ENCODE assay signal across 22 cellular contexts in genomic region chr1:208154679-208155078, GRCh38.
DNase-seq lines count a peak whose midpoint lies in the region; ATAC-seq, FAIRE-seq and TF ChIP-seq lines count a peak whose summit lies in the region.
"Had no signal": no experiment of that assay in that cellular context is flagged by ENCODE, and none has a peak within 500 bp of the region (broad histone marks: within the 10 kb centered on the region; RNA-seq: fewer than 3 reads in every experiment).

No MANE protein-coding gene starts in this region.

- intact Hi-C loops in Caco-2 (cut with micrococcal nuclease; ENCODE audit: unreplicated experiment): loop anchor here (1.0 kb wide), 2 partner anchors 22 to 25 kb away; no protein-coding TSS in a partner anchor
- intact Hi-C loops in right cardiac atrium (cut with DNase I): loop anchor here in 1 of 4 donors (10.0 kb wide), 1 partner anchor 90 kb away; the partner anchor contains the start of gene PLXNA2
- intact Hi-C loops in pancreas (cut with DNase I): no loop called here
- intact Hi-C loops in aorta (cut with DNase I): no loop called here

- no peaks in the 10 kb centered on the region for H3K36me3 ChIP-seq in Caco-2 (ENCODE audit: control insufficient read depth, insufficient read depth, low read length)
- no peaks in the 10 kb centered on the region for H3K36me3 ChIP-seq in pancreas
- no peaks in the 10 kb centered on the region for H3K36me3 ChIP-seq in aorta (ENCODE audit: control insufficient read depth in 1 of 2, insufficient read depth in 2 of 2, low read length in 1 of 2)
- H3K36me3 ChIP-seq in CD8-positive, alpha-beta memory T cell (ENCODE audit: insufficient read depth, low read length): no peaks in the 10 kb centered on the region
- H3K36me3 ChIP-seq: brain microvascular endothelial cell, spleen had no signal

- H3K27me3 Mint-ChIP-seq in Caco-2 (ENCODE audit: insufficient read depth, unreplicated experiment): no peaks in the 10 kb centered on the region
- peaks cover 10 to 19% of the 10 kb centered on the region in 2 donors for H3K27me3 Mint-ChIP-seq in effector memory CD8-positive, alpha-beta T cell
- H3K27me3 Mint-ChIP-seq in CD8-positive, alpha-beta memory T cell: peaks cover 7 to 8% of the 10 kb centered on the region in 2 donors

- H3K36me3 Mint-ChIP-seq in Caco-2 (ENCODE audit: insufficient read depth, unreplicated experiment): no peaks in the 10 kb centered on the region
- H3K36me3 Mint-ChIP-seq in effector memory CD8-positive, alpha-beta T cell (ENCODE audit: insufficient read depth): peaks cover 2% of the 10 kb centered on the region
- H3K36me3 Mint-ChIP-seq in CD8-positive, alpha-beta memory T cell: no peaks in the 10 kb centered on the region
- H3K36me3 Mint-ChIP-seq: activated naive CD4-positive, alpha-beta T cell treated with anti-CD3 and anti-CD28 coated beads, Interleukin-2, amount 50 U/mL, for 72 hours had no signal

- peak; percentile 49 to 56 for DNase-seq in Caco-2
- DNase-seq in amniotic epithelial cell (ENCODE audit: low read depth): peak; percentile 31
- peak; percentile 77 to 91 (median 80) for DNase-seq in right cardiac atrium
- DNase-seq in pancreas: peak in 4 of 6 donors; percentile 49 to 58 (median 56)
- DNase-seq in aorta: no peak
- DNase-seq in effector memory CD8-positive, alpha-beta T cell: no peak
- DNase-seq in CD8-positive, alpha-beta memory T cell: no peak
- DNase-seq: activated CD4-positive, CD25-positive, alpha-beta regulatory T cell treated with anti-CD3 and anti-CD28 coated beads, Interleukin-2, amount 50 U/mL, for 72 hours; activated CD8-positive, alpha-beta memory T cell treated with anti-CD3 and anti-CD28 coated beads for 24 hours; activated T-cell treated with anti-CD3 and anti-CD28 coated beads, Interleukin-2, amount 50 U/mL, for 72 hours; brain microvascular endothelial cell; CD4-positive, alpha-beta T cell; dermis blood vessel endothelial cell; H9; spleen had no signal

- H3K4me1 Mint-ChIP-seq in Caco-2 (ENCODE audit: low read depth, unreplicated experiment): peaks cover 27% of the 10 kb centered on the region
- H3K4me1 Mint-ChIP-seq in effector memory CD8-positive, alpha-beta T cell (ENCODE audit: low read depth in 2 of 2): no peaks in the 10 kb centered on the region
- H3K4me1 Mint-ChIP-seq in CD8-positive, alpha-beta memory T cell: no peaks in the 10 kb centered on the region

- POLR2A ChIA-PET in Caco-2 (lab: Charles Lee): no interaction called here
- POLR2A ChIA-PET in CD8-positive, alpha-beta memory T cell (lab: Charles Lee): no interaction called here

- TF ChIP-seq CTCF in Caco-2 (IDR thresholded peaks at IDR 0.05; ENCODE audit: insufficient read depth in 1 of 2, low read depth in 1 of 2, low read length in 1 of 2, severe bottlenecking in 1 of 2, unreplicated experiment in 1 of 2) (no peak), pancreas (IDR thresholded peaks at IDR 0.05) (no peak)

- H3K4me3 Mint-ChIP-seq in Caco-2 (ENCODE audit: unreplicated experiment): peak overlapping the region; percentile 32
- no peak overlapping the region for H3K4me3 Mint-ChIP-seq in effector memory CD8-positive, alpha-beta T cell
- H3K4me3 Mint-ChIP-seq in CD8-positive, alpha-beta memory T cell: no peak overlapping the region
- H3K4me3 Mint-ChIP-seq: activated T-cell treated with anti-CD3 and anti-CD28 coated beads, Interleukin-2, amount 50 U/mL, for 72 hours; CD4-positive, alpha-beta T cell; H9 had no signal

- peak overlapping the region; percentile 67 for H3K27ac Mint-ChIP-seq in Caco-2 (ENCODE audit: unreplicated experiment)
- no peak overlapping the region for H3K27ac Mint-ChIP-seq in effector memory CD8-positive, alpha-beta T cell
- H3K27ac Mint-ChIP-seq in CD8-positive, alpha-beta memory T cell: no peak overlapping the region
- H3K27ac Mint-ChIP-seq: activated naive CD4-positive, alpha-beta T cell treated with anti-CD3 and anti-CD28 coated beads, Interleukin-2, amount 50 U/mL, for 72 hours; activated T-cell treated with anti-CD3 and anti-CD28 coated beads, Interleukin-2, amount 50 U/mL, for 72 hours; CD4-positive, alpha-beta T cell; H9 had no signal

- H3K9me3 ChIP-seq in Caco-2: no peaks in the 10 kb centered on the region
- no peaks in the 10 kb centered on the region for H3K9me3 ChIP-seq in right cardiac atrium (ENCODE audit: control insufficient read depth, low read length)
- H3K9me3 ChIP-seq in pancreas: no peaks in the 10 kb centered on the region
- no peaks in the 10 kb centered on the region for H3K9me3 ChIP-seq in aorta (ENCODE audit: control insufficient read depth, low read length)
- no peaks in the 10 kb centered on the region for H3K9me3 ChIP-seq in CD8-positive, alpha-beta memory T cell (ENCODE audit: low read length)
- H3K9me3 ChIP-seq: psoas muscle, spleen had no signal

- H3K27ac ChIP-seq in right cardiac atrium (ENCODE audit: low read length) (no peak overlapping the region), pancreas (peak overlapping the region in 2 of 4 donors; percentile 33 to 49), aorta (ENCODE audit: low read depth in 1 of 2, low read length in 2 of 2) (no peak overlapping the region)
- no peak overlapping the region for H3K27ac ChIP-seq in CD8-positive, alpha-beta memory T cell (ENCODE audit: low read depth, low read length)
- H3K27ac ChIP-seq: brain microvascular endothelial cell, psoas muscle, SK-N-MC, spleen had no signal

- 41% methylated on average over 4 of the region's 4 CpGs for WGBS in right cardiac atrium
- WGBS in pancreas, 2 donors: 19 to 20% methylated on average over 4 of the region's 4 CpGs
- 41 to 51% methylated on average over 4 of the region's 4 CpGs for WGBS in aorta, 2 donors

- CTCF ChIA-PET in Caco-2 (lab: Charles Lee): no interaction called here
- CTCF ChIA-PET in CD8-positive, alpha-beta memory T cell (lab: Charles Lee): no interaction called here

- H3K9me3 Mint-ChIP-seq in Caco-2 (ENCODE audit: unreplicated experiment): no peaks in the 10 kb centered on the region
- H3K9me3 Mint-ChIP-seq in effector memory CD8-positive, alpha-beta T cell: no peaks in the 10 kb centered on the region
- H3K9me3 Mint-ChIP-seq in CD8-positive, alpha-beta memory T cell: no peaks in the 10 kb centered on the region
- H3K9me3 Mint-ChIP-seq: activated naive CD4-positive, alpha-beta T cell treated with anti-CD3 and anti-CD28 coated beads, Interleukin-2, amount 50 U/mL, for 72 hours; activated T-cell treated with anti-CD3 and anti-CD28 coated beads, Interleukin-2, amount 50 U/mL, for 72 hours; CD4-positive, alpha-beta T cell; H9 had no signal

- ATAC-seq in right cardiac atrium: peak; percentile 51 to 56
- ATAC-seq in pancreas: peak; percentile 49 to 67 (median 65)
- ATAC-seq in aorta (ENCODE audit: low FRiP score): no peak
- no peak for ATAC-seq in effector memory CD8-positive, alpha-beta T cell (replicated peaks)
- no peak for ATAC-seq in HG02642 (IDR thresholded peaks at IDR 0.05; ENCODE audit: poor library complexity, unreplicated experiment)
- ATAC-seq: activated naive CD4-positive, alpha-beta T cell treated with anti-CD3 and anti-CD28 coated beads, Interleukin-2, amount 50 U/mL, for 72 hours; activated T-cell treated with anti-CD3 and anti-CD28 coated beads, Interleukin-2, amount 50 U/mL, for 72 hours; left lobe of liver had no signal

- peaks cover 39% of the 10 kb centered on the region for H3K4me1 ChIP-seq in Caco-2
- peaks cover 30% of the 10 kb centered on the region for H3K4me1 ChIP-seq in right cardiac atrium (ENCODE audit: control insufficient read depth, insufficient read depth, low read length)
- H3K4me1 ChIP-seq in pancreas: peaks cover 24 to 56% (median 25%) of the 10 kb centered on the region in 3 donors
- no peaks in the 10 kb centered on the region for H3K4me1 ChIP-seq in aorta (ENCODE audit: control insufficient read depth in 1 of 2, insufficient read depth in 2 of 2, low read length in 2 of 2)
- no peaks in the 10 kb centered on the region for H3K4me1 ChIP-seq in CD8-positive, alpha-beta memory T cell (ENCODE audit: insufficient read depth, low read length)

- FAIRE-seq in pancreas (lab: Jason Lieb, UNC): no peak
- FAIRE-seq: GM12892, RCC 7860 had no signal

- H3K4me3 ChIP-seq in Caco-2 (ENCODE audit: low read depth, low read length) (no peak overlapping the region), right cardiac atrium (ENCODE audit: low read length) (no peak overlapping the region), pancreas (no peak overlapping the region), aorta (ENCODE audit: low read length in 2 of 2) (no peak overlapping the region)
- no peak overlapping the region for H3K4me3 ChIP-seq in CD8-positive, alpha-beta memory T cell (ENCODE audit: low read length)
- H3K4me3 ChIP-seq: psoas muscle, SK-N-MC, spleen had no signal

- no TSS peak for BruUV-seq in Caco-2 (replicated peaks; lab: Mats Ljungman, UMichigan)

- H3K27me3 ChIP-seq in Caco-2 (replicated peaks; ENCODE audit: control insufficient read depth, insufficient read depth, low read length): no peaks in the 10 kb centered on the region
- no peaks in the 10 kb centered on the region for H3K27me3 ChIP-seq in right cardiac atrium (ENCODE audit: control insufficient read depth, insufficient read depth)
- no peaks in the 10 kb centered on the region for H3K27me3 ChIP-seq in pancreas
- H3K27me3 ChIP-seq in aorta (ENCODE audit: control insufficient read depth in 1 of 2, insufficient read depth in 2 of 2, low read length in 1 of 2): no peaks in the 10 kb centered on the region
- no peaks in the 10 kb centered on the region for H3K27me3 ChIP-seq in CD8-positive, alpha-beta memory T cell (ENCODE audit: insufficient read depth, low read length, poor library complexity, severe bottlenecking)
- H3K27me3 ChIP-seq: brain microvascular endothelial cell, spleen had no signal

Comparison
In these comparisons a context has a peak if more than half of its experiments do, and no peak if none do; other contexts are left out.
1. DNase-seq: peak in Caco-2 (2 of 2), amniotic epithelial cell (single experiment), right cardiac atrium (3 of 3) and pancreas (4 of 6); none in aorta (0 of 2), effector memory CD8-positive, alpha-beta T cell (0 of 3) and CD8-positive, alpha-beta memory T cell (0 of 5).
2. ATAC-seq: peak in right cardiac atrium (2 of 2) and pancreas (4 of 4); none in aorta (single experiment), effector memory CD8-positive, alpha-beta T cell (single experiment) and HG02642 (single experiment).